Comparison of ENCODE assay signal across 28 cellular contexts in genomic region chr12:25372002-25372401, GRCh38.
"Had no signal": no experiment of that assay in that cellular context is flagged by ENCODE, and none has a peak within 500 bp of the region (broad histone marks: within the 10 kb centered on the region; RNA-seq: fewer than 3 reads in every experiment).

No MANE protein-coding gene starts in this region.

- H3K4me1 Mint-ChIP-seq: activated B cell treated with CpG ODN at 0.5 μM for 24 hours had no signal

- H3K27ac ChIP-seq: ascending aorta, body of pancreas, cardiac muscle cell had no signal

- H3K4me1 ChIP-seq: ascending aorta, body of pancreas had no signal

- H3K9me3 Mint-ChIP-seq: activated B cell treated with CpG ODN at 0.5 μM for 24 hours; activated CD4-positive, alpha-beta T cell treated with anti-CD3 and anti-CD28 coated beads, Interleukin-2, amount 10 ng/mL, durations not matched to agents 24 days and 14 days; activated naive CD4-positive, alpha-beta T cell treated with anti-CD3 and anti-CD28 coated beads for 36 hours; activated T-helper 17 cell treated with anti-CD3 and anti-CD28 coated beads, Interleukin-2, amount 50 U/mL, for 72 hours; IgD-negative memory B cell had no signal

- FAIRE-seq: TTC549 had no signal

- DNase-seq: activated B cell treated with CpG ODN at 0.5 μM for 24 hours; activated CD4-positive, alpha-beta T cell treated with anti-CD3 and anti-CD28 coated beads for 1 hour; activated CD4-positive, alpha-beta T cell treated with anti-CD3 and anti-CD28 coated beads, Interleukin-2, amount 50 U/mL, for 48 hours; activated CD8-positive, alpha-beta memory T cell treated with anti-CD3 and anti-CD28 coated beads, Interleukin-2, amount 10 ng/mL, durations not matched to agents 7 days and 5 days; activated gamma-delta T cell; activated naive CD4-positive, alpha-beta T cell treated with anti-CD3 and anti-CD28 coated beads for 36 hours; activated T-cell treated with anti-CD3 and anti-CD28 coated beads, Interleukin-2, amount 50 U/mL, for 48 hours; amniotic stem cell; body of pancreas; KG1; NCI-H1048; NCI-H1417; NCI-H1930; NCI-H2107; NCI-H345; NCI-H510A; NCI-H526 treated with DMSO at 0.1 percent for 48 hours; NCI-H82; SIG-M5; T-helper 2 cell; T1000 had no signal

- H3K27me3 ChIP-seq: ascending aorta, body of pancreas, cardiac muscle cell had no signal

- H3K4me3 Mint-ChIP-seq: activated B cell treated with CpG ODN at 0.5 μM for 24 hours; activated CD4-positive, alpha-beta T cell treated with anti-CD3 and anti-CD28 coated beads, Interleukin-2, amount 10 ng/mL, durations not matched to agents 24 days and 14 days; activated CD8-positive, alpha-beta memory T cell treated with anti-CD3 and anti-CD28 coated beads, Interleukin-2, amount 10 ng/mL, durations not matched to agents 7 days and 5 days; activated naive CD4-positive, alpha-beta T cell treated with anti-CD3 and anti-CD28 coated beads for 36 hours; activated naive CD8-positive, alpha-beta T cell; activated T-helper 17 cell treated with anti-CD3 and anti-CD28 coated beads, Interleukin-2, amount 50 U/mL, for 72 hours; IgD-negative memory B cell had no signal

- H3K4me3 ChIP-seq: ascending aorta, body of pancreas, cardiac muscle cell had no signal

- ATAC-seq: activated CD8-positive, alpha-beta memory T cell treated with anti-CD3 and anti-CD28 coated beads, Interleukin-2, amount 10 ng/mL, durations not matched to agents 7 days and 5 days; activated T-helper 17 cell treated with anti-CD3 and anti-CD28 coated beads, Interleukin-2, amount 50 U/mL, for 72 hours; body of pancreas had no signal

- H3K36me3 ChIP-seq: ascending aorta, cardiac muscle cell had no signal

- H3K9me3 ChIP-seq: ascending aorta, body of pancreas had no signal

- H3K27ac Mint-ChIP-seq: activated B cell treated with CpG ODN at 0.5 μM for 24 hours; activated CD4-positive, alpha-beta T cell treated with anti-CD3 and anti-CD28 coated beads, Interleukin-2, amount 10 ng/mL, durations not matched to agents 24 days and 14 days; activated CD8-positive, alpha-beta memory T cell treated with anti-CD3 and anti-CD28 coated beads, Interleukin-2, amount 10 ng/mL, durations not matched to agents 7 days and 5 days; activated naive CD4-positive, alpha-beta T cell treated with anti-CD3 and anti-CD28 coated beads for 36 hours; activated naive CD8-positive, alpha-beta T cell; activated T-helper 17 cell treated with anti-CD3 and anti-CD28 coated beads, Interleukin-2, amount 50 U/mL, for 72 hours; IgD-negative memory B cell had no signal
